In the genomic region with DNA sequence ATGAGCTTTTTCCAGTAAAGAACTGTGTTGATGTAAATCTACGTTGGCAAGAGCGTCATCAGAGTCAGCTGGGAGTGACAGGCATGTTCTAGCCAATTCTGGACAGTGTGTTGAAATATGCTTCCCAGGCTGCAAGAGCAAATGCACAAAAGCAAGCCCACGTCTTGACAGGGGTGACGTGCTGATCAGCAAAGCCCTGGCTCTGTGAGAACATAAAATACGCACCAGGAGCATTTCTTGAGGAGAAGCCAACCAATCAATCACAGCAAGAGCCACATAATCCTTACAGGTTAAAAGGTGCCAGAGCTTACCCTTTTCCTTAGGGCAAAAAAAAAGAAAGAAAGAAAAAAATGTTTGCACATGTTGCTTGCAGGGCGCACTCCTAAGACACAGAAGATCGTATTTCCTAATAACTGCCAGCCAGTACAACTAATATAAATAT, we compare ENCODE assay signal across 9 cellular contexts.
DNase-seq lines count a peak whose midpoint lies in the region; ATAC-seq and TF ChIP-seq lines count a peak whose summit lies in the region.
"Had no signal": no experiment of that assay in that cellular context is flagged by ENCODE, and none has a peak within 500 bp of the region (broad histone marks: within the 10 kb centered on the region; RNA-seq: fewer than 3 reads in every experiment).

No MANE protein-coding gene starts in this region.

- DNase-seq in AG10803 (ENCODE audit: low read depth) (peak; percentile 80), NCI-H446 (lab: John Stamatoyannopoulos, UW) (peak; percentile 51 to 69), esophagus squamous epithelium (lab: John Stamatoyannopoulos, UW) (no peak), omental fat pad (ENCODE audit: low spot score) (no peak), ovary (no peak), hippocampal formation (lab: John Stamatoyannopoulos, UW) (no peak)
- no peak for DNase-seq in activated naive CD4-positive, alpha-beta T cell treated with anti-CD3 and anti-CD28 coated beads, Interleukin-2, amount 50 U/mL, for 16 hours
- DNase-seq: activated CD8-positive, alpha-beta memory T cell treated with anti-CD3 and anti-CD28 coated beads, Interleukin-2, amount 10 ng/mL, durations not matched to agents 7 days and 5 days had no signal

- peak overlapping the region; percentile 9; the same call in 1 of the 2 replicates for H3K4me3 ChIP-seq in AG10803 (ENCODE audit: low read length)
- peak overlapping the region in 2 of 4 donors; percentile 16 to 17 for H3K4me3 ChIP-seq in esophagus squamous epithelium
- no peak overlapping the region for H3K4me3 ChIP-seq in ovary

- no peaks in the 10 kb centered on the region for H3K27me3 ChIP-seq in esophagus squamous epithelium
- no peaks in the 10 kb centered on the region for H3K27me3 ChIP-seq in ovary

- WGBS in esophagus squamous epithelium, 2 donors: 21% methylated on average over 7 of the region's 7 CpGs
- WGBS in ovary, 3 donors: 53 to 55% (median 53%) methylated on average over 7 of the region's 7 CpGs

- TF ChIP-seq CTCF in AG10803 (conservative IDR thresholded peaks at IDR 0.05; ENCODE audit: low read length) (no peak), esophagus squamous epithelium (IDR thresholded peaks at IDR 0.05) (no peak), omental fat pad (IDR thresholded peaks at IDR 0.05) (no peak), ovary (IDR thresholded peaks at IDR 0.05) (no peak)

- TF ChIP-seq EP300 in ovary (IDR thresholded peaks at IDR 0.05): no peak

- H3K27ac ChIP-seq in esophagus squamous epithelium: peak overlapping the region; percentile 69 to 90 (median 77)
- no peak overlapping the region for H3K27ac ChIP-seq in ovary

- no peak for TF ChIP-seq POLR2A in esophagus squamous epithelium (IDR thresholded peaks at IDR 0.05)
- TF ChIP-seq POLR2A in ovary (IDR thresholded peaks at IDR 0.05): no peak

- ATAC-seq in omental fat pad (ENCODE audit: low FRiP score) (peak; percentile 84), HG03108 (IDR thresholded peaks at IDR 0.05; ENCODE audit: unreplicated experiment) (no peak)
- ATAC-seq: activated CD8-positive, alpha-beta memory T cell treated with anti-CD3 and anti-CD28 coated beads, Interleukin-2, amount 10 ng/mL, durations not matched to agents 7 days and 5 days had no signal

- no peaks in the 10 kb centered on the region for H3K36me3 ChIP-seq in esophagus squamous epithelium
- H3K36me3 ChIP-seq in ovary: no peaks in the 10 kb centered on the region

- intact Hi-C loops in esophagus squamous epithelium (cut with DNase I) (no loop called here), ovary (cut with DNase I) (no loop called here)

- H3K9me3 ChIP-seq in esophagus squamous epithelium (no peaks in the 10 kb centered on the region), ovary (no peaks in the 10 kb centered on the region)

- H3K4me1 ChIP-seq in esophagus squamous epithelium (peaks cover 5 to 34% (median 11%) of the 10 kb centered on the region in 3 donors), ovary (ENCODE audit: insufficient read depth) (no peaks in the 10 kb centered on the region)

Comparison
In these comparisons a context has a peak if more than half of its experiments do, and no peak if none do; other contexts are left out.
1. DNase-seq: peak in AG10803 (single experiment) and NCI-H446 (2 of 2); none in esophagus squamous epithelium (single experiment), omental fat pad (single experiment), ovary (0 of 5), activated naive CD4-positive, alpha-beta T cell treated with anti-CD3 and anti-CD28 coated beads, Interleukin-2, amount 50 U/mL, for 16 hours (single experiment) and hippocampal formation (0 of 2).
2. H3K27ac ChIP-seq: peak in esophagus squamous epithelium (4 of 4); none in ovary (0 of 2).